In the genomic region with DNA sequence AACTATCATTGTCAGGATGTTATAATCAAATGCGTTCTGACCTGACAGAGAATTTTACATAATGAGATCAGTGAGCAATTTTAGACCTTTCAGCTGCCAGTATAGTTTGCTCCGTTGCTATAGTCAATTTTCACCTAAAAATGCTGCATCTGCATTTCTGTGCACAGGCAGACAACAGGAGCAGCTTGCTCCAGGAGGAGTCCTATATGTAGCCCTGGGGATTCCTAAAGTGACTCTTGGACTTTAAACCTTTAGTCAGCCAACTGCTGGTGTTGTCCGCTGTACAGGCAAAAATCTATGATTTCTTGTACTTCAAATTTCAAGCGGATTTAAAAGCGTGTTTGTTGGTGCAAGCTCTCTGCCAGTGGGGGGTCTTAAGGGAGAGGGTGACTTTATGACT, we compare ENCODE assay signal across 1 cellular context.
TF ChIP-seq lines count a peak whose summit lies in the region.

No MANE protein-coding gene starts in this region.

TF ChIP-seq in HepG2, 621 proteins besides CTCF, POLR2A, EP300 and RAD21 (continued from another document):
- TF ChIP-seq ZNF687 (CRISPR knock-in tag; IDR thresholded peaks at IDR 0.05) (no peak), HNF4A (CRISPR knock-in tag; IDR thresholded peaks at IDR 0.05) (no peak)
- TF ChIP-seq, protein P1, sequence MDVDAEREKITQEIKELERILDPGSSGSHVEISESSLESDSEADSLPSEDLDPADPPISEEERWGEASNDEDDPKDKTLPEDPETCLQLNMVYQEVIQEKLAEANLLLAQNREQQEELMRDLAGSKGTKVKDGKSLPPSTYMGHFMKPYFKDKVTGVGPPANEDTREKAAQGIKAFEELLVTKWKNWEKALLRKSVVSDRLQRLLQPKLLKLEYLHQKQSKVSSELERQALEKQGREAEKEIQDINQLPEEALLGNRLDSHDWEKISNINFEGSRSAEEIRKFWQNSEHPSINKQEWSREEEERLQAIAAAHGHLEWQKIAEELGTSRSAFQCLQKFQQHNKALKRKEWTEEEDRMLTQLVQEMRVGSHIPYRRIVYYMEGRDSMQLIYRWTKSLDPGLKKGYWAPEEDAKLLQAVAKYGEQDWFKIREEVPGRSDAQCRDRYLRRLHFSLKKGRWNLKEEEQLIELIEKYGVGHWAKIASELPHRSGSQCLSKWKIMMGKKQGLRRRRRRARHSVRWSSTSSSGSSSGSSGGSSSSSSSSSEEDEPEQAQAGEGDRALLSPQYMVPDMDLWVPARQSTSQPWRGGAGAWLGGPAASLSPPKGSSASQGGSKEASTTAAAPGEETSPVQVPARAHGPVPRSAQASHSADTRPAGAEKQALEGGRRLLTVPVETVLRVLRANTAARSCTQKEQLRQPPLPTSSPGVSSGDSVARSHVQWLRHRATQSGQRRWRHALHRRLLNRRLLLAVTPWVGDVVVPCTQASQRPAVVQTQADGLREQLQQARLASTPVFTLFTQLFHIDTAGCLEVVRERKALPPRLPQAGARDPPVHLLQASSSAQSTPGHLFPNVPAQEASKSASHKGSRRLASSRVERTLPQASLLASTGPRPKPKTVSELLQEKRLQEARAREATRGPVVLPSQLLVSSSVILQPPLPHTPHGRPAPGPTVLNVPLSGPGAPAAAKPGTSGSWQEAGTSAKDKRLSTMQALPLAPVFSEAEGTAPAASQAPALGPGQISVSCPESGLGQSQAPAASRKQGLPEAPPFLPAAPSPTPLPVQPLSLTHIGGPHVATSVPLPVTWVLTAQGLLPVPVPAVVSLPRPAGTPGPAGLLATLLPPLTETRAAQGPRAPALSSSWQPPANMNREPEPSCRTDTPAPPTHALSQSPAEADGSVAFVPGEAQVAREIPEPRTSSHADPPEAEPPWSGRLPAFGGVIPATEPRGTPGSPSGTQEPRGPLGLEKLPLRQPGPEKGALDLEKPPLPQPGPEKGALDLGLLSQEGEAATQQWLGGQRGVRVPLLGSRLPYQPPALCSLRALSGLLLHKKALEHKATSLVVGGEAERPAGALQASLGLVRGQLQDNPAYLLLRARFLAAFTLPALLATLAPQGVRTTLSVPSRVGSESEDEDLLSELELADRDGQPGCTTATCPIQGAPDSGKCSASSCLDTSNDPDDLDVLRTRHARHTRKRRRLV (CRISPR knock-in tag; IDR thresholded peaks at IDR 0.05) = no peak
- TF ChIP-seq, protein P2, sequence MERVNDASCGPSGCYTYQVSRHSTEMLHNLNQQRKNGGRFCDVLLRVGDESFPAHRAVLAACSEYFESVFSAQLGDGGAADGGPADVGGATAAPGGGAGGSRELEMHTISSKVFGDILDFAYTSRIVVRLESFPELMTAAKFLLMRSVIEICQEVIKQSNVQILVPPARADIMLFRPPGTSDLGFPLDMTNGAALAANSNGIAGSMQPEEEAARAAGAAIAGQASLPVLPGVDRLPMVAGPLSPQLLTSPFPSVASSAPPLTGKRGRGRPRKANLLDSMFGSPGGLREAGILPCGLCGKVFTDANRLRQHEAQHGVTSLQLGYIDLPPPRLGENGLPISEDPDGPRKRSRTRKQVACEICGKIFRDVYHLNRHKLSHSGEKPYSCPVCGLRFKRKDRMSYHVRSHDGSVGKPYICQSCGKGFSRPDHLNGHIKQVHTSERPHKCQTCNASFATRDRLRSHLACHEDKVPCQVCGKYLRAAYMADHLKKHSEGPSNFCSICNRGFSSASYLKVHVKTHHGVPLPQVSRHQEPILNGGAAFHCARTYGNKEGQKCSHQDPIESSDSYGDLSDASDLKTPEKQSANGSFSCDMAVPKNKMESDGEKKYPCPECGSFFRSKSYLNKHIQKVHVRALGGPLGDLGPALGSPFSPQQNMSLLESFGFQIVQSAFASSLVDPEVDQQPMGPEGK (CRISPR knock-in tag; IDR thresholded peaks at IDR 0.05) = no peak
